Comparison of ENCODE assay signal across 19 cellular contexts in genomic region chr7:128847721-128848211, GRCh38. TPM values are rescaled to one million over a fixed set of nuclear protein-coding genes. Genes with fewer than 3 reads are reported as not detected.
"Had no signal": no experiment of that assay in that cellular context is flagged by ENCODE, and none has a peak within 500 bp of the region (broad histone marks: within the 10 kb centered on the region; RNA-seq: fewer than 3 reads in every experiment).

No MANE protein-coding gene starts in this region.

- H3K4me3 ChIP-seq: dorsolateral prefrontal cortex, left lung, lower lobe of right lung, ovary, thyroid gland, vagina had no signal

- H3K27ac ChIP-seq: dorsolateral prefrontal cortex, foreskin keratinocyte, left lung, lower lobe of right lung, ovary, thyroid gland, vagina had no signal

- ATAC-seq: foreskin keratinocyte; left lung; lower lobe of right lung; stimulated activated naive B cell treated with anti-CD40 and anti-IgM and Interleukin-4, amounts not matched to agents 10 μg/mL and 1 μg/mL and 100 μg/mL, for 72 hours had no signal

- H3K9me3 ChIP-seq: left lung, lower lobe of right lung, ovary, thyroid gland, vagina had no signal

- H3K27me3 ChIP-seq: dorsolateral prefrontal cortex, foreskin keratinocyte, left lung, ovary, thyroid gland, vagina had no signal

- H3K36me3 ChIP-seq: left lung, lower lobe of right lung, ovary, thyroid gland had no signal

- H3K4me1 ChIP-seq: foreskin keratinocyte, left lung, lower lobe of right lung, thyroid gland, vagina had no signal

- DNase-seq: cerebellar nuclear complex; dorsolateral prefrontal cortex; effector CD4-positive, alpha-beta T cell; foreskin keratinocyte; hypothalamus; immature natural killer cell; islet precursor cell; lower lobe of right lung; natural killer cell; occipital lobe; ovary; small intestine; stimulated activated CD4-positive, alpha-beta T cell treated with anti-CD3 and anti-CD28 coated beads, Interleukin-15, amount 100 ng/mL, for 24 hours; stimulated activated CD4-positive, alpha-beta T cell treated with anti-CD3 and anti-CD28 coated beads, Interleukin-2, amount 100 ng/mL, for 48 hours; stimulated activated naive B cell treated with anti-CD40 and anti-IgM and Interleukin-4, amounts not matched to agents 10 μg/mL and 1 μg/mL and 100 μg/mL, for 72 hours; thyroid gland; trophoblast cell had no signal

RNA-seq across cellular contexts. Expression of gene FLNC, which starts 17.6 kb away (rescaled TPM):
- polyA plus RNA-seq: immature natural killer cell had no signal
